In genomic region chr17:17886747-17887146, GRCh38 we compare ENCODE assay signal across 25 cellular contexts. TPM values are rescaled to one million over a fixed set of nuclear protein-coding genes. Genes with fewer than 3 reads are reported as not detected.
DNase-seq lines count a peak whose midpoint lies in the region; ATAC-seq, FAIRE-seq and TF ChIP-seq lines count a peak whose summit lies in the region.
"Had no signal": no experiment of that assay in that cellular context is flagged by ENCODE, and none has a peak within 500 bp of the region (broad histone marks: within the 10 kb centered on the region; RNA-seq: fewer than 3 reads in every experiment).

No MANE protein-coding gene starts in this region.

- peaks cover 12% of the 10 kb centered on the region for H3K36me3 Mint-ChIP-seq in type B pancreatic cell

- WGBS in esophagus, 2 donors = 56 to 75% methylated on average over 4 of the region's 4 CpGs

- ATAC-seq in GM19452 (IDR thresholded peaks at IDR 0.05; ENCODE audit: unreplicated experiment) = no peak
- ATAC-seq: effector memory CD8-positive, alpha-beta T cell; naive thymus-derived CD4-positive, alpha-beta T cell; pancreas; right lobe of liver; SK-N-SH treated with all-trans-retinoic acid at 6 μM for 48 hours; stimulated activated naive CD8-positive, alpha-beta T cell treated with anti-CD3 and anti-CD28 coated beads, Interleukin-15, amount 100 ng/mL, for 72 hours had no signal

- H3K27me3 Mint-ChIP-seq in type B pancreatic cell = no peaks in the 10 kb centered on the region
- H3K27me3 Mint-ChIP-seq: activated CD4-positive, alpha-beta T cell treated with anti-CD3 and anti-CD28 coated beads, Interleukin-2, amount 10 ng/mL, durations not matched to agents 24 days and 14 days; CD4-positive, alpha-beta T cell; effector memory CD8-positive, alpha-beta T cell; naive thymus-derived CD4-positive, alpha-beta T cell; stimulated activated naive CD8-positive, alpha-beta T cell treated with anti-CD3 and anti-CD28 coated beads, Interleukin-15, amount 100 ng/mL, for 72 hours had no signal

- TF ChIP-seq CTCF in HEK293 (tag by site-specific recombination; IDR thresholded peaks at IDR 0.05) (no peak), kidney (IDR thresholded peaks at IDR 0.05; ENCODE audit: borderline replicate concordance, extremely low read depth, insufficient read depth) (no peak), type B pancreatic cell (conservative IDR thresholded peaks at IDR 0.05) (no peak)

- H3K9me3 ChIP-seq in HEK293 (ENCODE audit: control insufficient read depth, insufficient read depth, low read depth, low read length) (no peaks in the 10 kb centered on the region), esophagus (ENCODE audit: control insufficient read depth in 2 of 2, insufficient read depth in 1 of 2, low read depth in 1 of 2, low read length in 1 of 2) (no peaks in the 10 kb centered on the region), kidney (ENCODE audit: control insufficient read depth in 1 of 2, low read length in 2 of 2) (no peaks in the 10 kb centered on the region)
- H3K9me3 ChIP-seq: colonic mucosa, pancreas, right lobe of liver, tibial nerve had no signal

- no peak overlapping the region for H3K4me3 ChIP-seq in HEK293 (ENCODE audit: low read depth, low read length)
- H3K4me3 ChIP-seq in esophagus (ENCODE audit: low read depth in 1 of 2, low read length in 2 of 2) = no peak overlapping the region
- no peak overlapping the region for H3K4me3 ChIP-seq in kidney (ENCODE audit: low read length in 2 of 2)
- no peak overlapping the region for H3K4me3 ChIP-seq in skin epidermis
- H3K4me3 ChIP-seq: colonic mucosa, pancreas, right lobe of liver, tibial nerve had no signal

- DNase-seq in kidney = peak; percentile 38
- DNase-seq in type B pancreatic cell (ENCODE audit: extremely low spot score, unreplicated experiment) = no peak
- DNase-seq in HUDEP-2 (lab: John Stamatoyannopoulos, UW; ENCODE audit: unreplicated experiment in 76 of 76) = no peak
- DNase-seq: activated CD4-positive, alpha-beta T cell treated with anti-CD3 and anti-CD28 coated beads, Interleukin-2, amount 10 ng/mL, durations not matched to agents 24 days and 14 days; activated naive CD4-positive, alpha-beta T cell treated with anti-CD3 and anti-CD28 coated beads for 36 hours; activated T-cell treated with anti-CD3 and anti-CD28 coated beads, Interleukin-2, amount 50 U/mL, for 48 hours; CD4-positive, alpha-beta T cell; DMS153; effector memory CD8-positive, alpha-beta T cell; H7; KG1; mesendoderm; naive thymus-derived CD4-positive, alpha-beta T cell; NCI-H146; right lobe of liver; stimulated activated naive CD8-positive, alpha-beta T cell treated with anti-CD3 and anti-CD28 coated beads, Interleukin-15, amount 100 ng/mL, for 72 hours had no signal

- intact Hi-C loops in kidney (cut with DNase I) = no loop called here

- no peak overlapping the region for H3K4me3 Mint-ChIP-seq in type B pancreatic cell
- H3K4me3 Mint-ChIP-seq: activated CD4-positive, alpha-beta T cell treated with anti-CD3 and anti-CD28 coated beads, Interleukin-2, amount 10 ng/mL, durations not matched to agents 24 days and 14 days; activated naive CD4-positive, alpha-beta T cell treated with anti-CD3 and anti-CD28 coated beads for 36 hours; CD4-positive, alpha-beta T cell; effector memory CD8-positive, alpha-beta T cell; naive thymus-derived CD4-positive, alpha-beta T cell; stimulated activated naive CD8-positive, alpha-beta T cell treated with anti-CD3 and anti-CD28 coated beads, Interleukin-15, amount 100 ng/mL, for 72 hours had no signal

- H3K36me3 ChIP-seq in HEK293 (ENCODE audit: control insufficient read depth in 2 of 2, insufficient read depth in 1 of 2, low read length in 2 of 2) = peaks cover 0 to 24% of the 10 kb centered on the region in 2 experiments; a peak in 1 of 3 replicates
- peaks cover 13 to 28% of the 10 kb centered on the region in 2 donors for H3K36me3 ChIP-seq in esophagus (ENCODE audit: control insufficient read depth in 2 of 2, insufficient read depth in 2 of 2, low read length in 1 of 2)
- peaks cover 16 to 21% of the 10 kb centered on the region in 2 donors for H3K36me3 ChIP-seq in kidney (ENCODE audit: control insufficient read depth in 1 of 2, insufficient read depth in 2 of 2, low read length in 2 of 2)
- H3K36me3 ChIP-seq: WERI-Rb-1 had no signal

- no peak for FAIRE-seq in kidney (lab: Jason Lieb, UNC)
- FAIRE-seq: pancreas had no signal

- no peak overlapping the region for H3K27ac Mint-ChIP-seq in type B pancreatic cell
- H3K27ac Mint-ChIP-seq: activated CD4-positive, alpha-beta T cell treated with anti-CD3 and anti-CD28 coated beads, Interleukin-2, amount 10 ng/mL, durations not matched to agents 24 days and 14 days; activated naive CD4-positive, alpha-beta T cell treated with anti-CD3 and anti-CD28 coated beads for 36 hours; CD4-positive, alpha-beta T cell; effector memory CD8-positive, alpha-beta T cell had no signal

- H3K4me1 ChIP-seq in HEK293 (ENCODE audit: control insufficient read depth, insufficient read depth, low read length) = peaks cover 2% of the 10 kb centered on the region; the same call in 1 of the 2 replicates
- H3K4me1 ChIP-seq in esophagus (ENCODE audit: control insufficient read depth in 2 of 2, insufficient read depth in 2 of 2, low read length in 1 of 2) = peaks cover 0 to 9% of the 10 kb centered on the region in 2 donors
- no peaks in the 10 kb centered on the region for H3K4me1 ChIP-seq in kidney (ENCODE audit: control insufficient read depth in 1 of 2, insufficient read depth in 1 of 2, low read depth in 1 of 2, low read length in 2 of 2)
- H3K4me1 ChIP-seq: colonic mucosa, pancreas, right lobe of liver had no signal

- H3K27me3 ChIP-seq in esophagus (ENCODE audit: control insufficient read depth in 1 of 2, insufficient read depth in 2 of 2, low read length in 2 of 2) = no peaks in the 10 kb centered on the region
- H3K27me3 ChIP-seq: colonic mucosa, pancreas, right lobe of liver, tibial nerve had no signal

- no peak overlapping the region for H3K9ac ChIP-seq in kidney (ENCODE audit: low read length in 2 of 2)

- H3K27ac ChIP-seq in HEK293 (ENCODE audit: extremely low read depth, low read depth, low read length) (no peak overlapping the region), esophagus (ENCODE audit: low read depth in 2 of 2, low read length in 1 of 2) (peak overlapping the region; percentile 39 to 79), kidney (ENCODE audit: low read depth in 2 of 2, low read length in 2 of 2) (no peak overlapping the region), skin epidermis (peak overlapping the region in 12 of 21 experiments; percentile 3 to 71 (median 26))
- H3K27ac ChIP-seq: colonic mucosa, pancreas, right lobe of liver had no signal

- POLR2A ChIA-PET in HEK293 (lab: Yijun Ruan, JAX) = no interaction called here

- H3K9me3 Mint-ChIP-seq in type B pancreatic cell = no peaks in the 10 kb centered on the region
- H3K9me3 Mint-ChIP-seq: activated CD4-positive, alpha-beta T cell treated with anti-CD3 and anti-CD28 coated beads, Interleukin-2, amount 10 ng/mL, durations not matched to agents 24 days and 14 days; activated naive CD4-positive, alpha-beta T cell treated with anti-CD3 and anti-CD28 coated beads for 36 hours; CD4-positive, alpha-beta T cell; effector memory CD8-positive, alpha-beta T cell; naive thymus-derived CD4-positive, alpha-beta T cell; stimulated activated naive CD8-positive, alpha-beta T cell treated with anti-CD3 and anti-CD28 coated beads, Interleukin-15, amount 100 ng/mL, for 72 hours had no signal

- H3K4me1 Mint-ChIP-seq in type B pancreatic cell (ENCODE audit: unreplicated experiment) = peaks cover 21% of the 10 kb centered on the region

- CTCF ChIA-PET in HEK293 (lab: Yijun Ruan, JAX) = interaction anchor here (0.8 to 3.9 kb wide), 3 partner anchors 13 to 137 kb away, joined by 3 to 34 read pairs (median 3); no protein-coding TSS in a partner anchor

TF ChIP-seq in HEK293, 187 proteins besides CTCF, POLR2A, EP300 and RAD21:
- TF ChIP-seq ZNF121 (tag by site-specific recombination; IDR thresholded peaks at IDR 0.05) (no peak), BCL6B (tag by site-specific recombination; IDR thresholded peaks at IDR 0.05) (0 out of 2 replicates have a peak, but pooled peaks have one; percentile 21)

RNA-seq across cellular contexts. Expression of gene SREBF1, which starts 50.0 kb away (rescaled TPM):
- 100 to 1,000 TPM in 1 of 2 donors, 10 to 100 TPM in 1; 95.1 to 116 TPM for polyA plus RNA-seq in esophagus
- 48.3 TPM for total RNA-seq in kidney
- 37.6 TPM for polyA plus RNA-seq in kidney (ENCODE audit: insufficient read depth, low read depth, low replicate concordance)
- 81.2 and 97.0 TPM in 2 replicates for total RNA-seq in type B pancreatic cell (ENCODE audit: low replicate concordance)

Comparison
In these comparisons a context has a peak if more than half of its experiments do, and no peak if none do; other contexts are left out.
1. H3K27ac ChIP-seq: peak in esophagus (2 of 2) and skin epidermis (12 of 21); none in HEK293 (single experiment) and kidney (0 of 2).